ENCODE assay signal across 13 cellular contexts in genomic region chr13:31050486-31051400, GRCh38.
DNase-seq lines count a peak whose midpoint lies in the region; ATAC-seq and TF ChIP-seq lines count a peak whose summit lies in the region.
"Had no signal": no experiment of that assay in that cellular context is flagged by ENCODE, and none has a peak within 500 bp of the region (broad histone marks: within the 10 kb centered on the region; RNA-seq: fewer than 3 reads in every experiment).

No MANE protein-coding gene starts in this region.

- CTCF ChIA-PET in BJ (lab: Yijun Ruan, JAX), result interaction anchor here (1.0 to 1.5 kb wide), 8 partner anchors 10 to 193 kb away, joined by 3 to 5 read pairs (median 3); no protein-coding TSS in a partner anchor

- H3K27ac Mint-ChIP-seq in mesothelial cell of epicardium, result no peak overlapping the region

- POLR2A ChIA-PET in BJ (lab: Charles Lee), result no interaction called here

- peaks cover 11% of the 10 kb centered on the region for H3K4me1 Mint-ChIP-seq in mesothelial cell of epicardium

- no peaks in the 10 kb centered on the region for H3K36me3 ChIP-seq in BJ (ENCODE audit: control insufficient read depth, insufficient read depth, low read length)
- H3K36me3 ChIP-seq in uterus, result no peaks in the 10 kb centered on the region
- H3K36me3 ChIP-seq: stomach had no signal

- H3K9me3 Mint-ChIP-seq in mesothelial cell of epicardium, result no peaks in the 10 kb centered on the region

- H3K27me3 ChIP-seq in BJ (ENCODE audit: control insufficient read depth, insufficient read depth, low read length) (no peaks in the 10 kb centered on the region), uterus (no peaks in the 10 kb centered on the region)

- H3K27me3 Mint-ChIP-seq in mesothelial cell of epicardium (ENCODE audit: low read depth), result no peaks in the 10 kb centered on the region

- intact Hi-C loops in uterus (cut with DNase I; ENCODE audit: low total_unique reads), result no loop called here

- H3K4me3 Mint-ChIP-seq in mesothelial cell of epicardium, result no peak overlapping the region

- no peak for DNase-seq in BJ (ENCODE audit: low read depth)
- DNase-seq in mesothelial cell of epicardium (ENCODE audit: low spot score in 2 of 2, unreplicated experiment in 2 of 2), result no peak
- DNase-seq in SHP77 (lab: John Stamatoyannopoulos, UW), result no peak
- DNase-seq in cortex of kidney (lab: John Stamatoyannopoulos, UW), result no peak
- DNase-seq in uterus, result no peak
- DNase-seq: activated naive CD4-positive, alpha-beta T cell treated with Interleukin-2 at 50 U/mL for 16 hours; NCI-H1436; stomach had no signal

- H3K4me3 ChIP-seq in BJ (ENCODE audit: low read depth, low read length), result no peak overlapping the region
- no peak overlapping the region for H3K4me3 ChIP-seq in uterus
- H3K4me3 ChIP-seq: skin epidermis, stomach had no signal

- TF ChIP-seq CTCF in BJ (IDR thresholded peaks at IDR 0.05; ENCODE audit: insufficient read depth, low read depth, low read length) (peak; percentile 36), VCaP (conservative IDR thresholded peaks at IDR 0.05) (peak; percentile 33), mesothelial cell of epicardium (IDR thresholded peaks at IDR 0.05; ENCODE audit: unreplicated experiment) (peak; percentile 46), uterus (IDR thresholded peaks at IDR 0.05) (no peak)

- no peaks in the 10 kb centered on the region for H3K36me3 Mint-ChIP-seq in mesothelial cell of epicardium

- peak; percentile 43 for ATAC-seq in HG02885 (IDR thresholded peaks at IDR 0.05; ENCODE audit: poor library complexity, unreplicated experiment)
- no peak for ATAC-seq in GM19035 (IDR thresholded peaks at IDR 0.05; ENCODE audit: unreplicated experiment)

- H3K9me3 ChIP-seq in uterus, result no peaks in the 10 kb centered on the region
- H3K9me3 ChIP-seq: stomach had no signal

- H3K4me1 ChIP-seq in uterus, result no peaks in the 10 kb centered on the region

- no peak overlapping the region for H3K27ac ChIP-seq in VCaP
- H3K27ac ChIP-seq in uterus, result no peak overlapping the region
- H3K27ac ChIP-seq: epithelial cell of prostate, skin epidermis, stomach had no signal

- no peak for TF ChIP-seq POLR2A in uterus (IDR thresholded peaks at IDR 0.05)

Comparison
In these comparisons a context has a peak if more than half of its experiments do, and no peak if none do; other contexts are left out.
1. CTCF ChIP-seq: peak in BJ (single experiment), VCaP (single experiment) and mesothelial cell of epicardium (single experiment); none in uterus (0 of 4).